ENCODE assay signal across 1 cellular context in the genomic region with DNA sequence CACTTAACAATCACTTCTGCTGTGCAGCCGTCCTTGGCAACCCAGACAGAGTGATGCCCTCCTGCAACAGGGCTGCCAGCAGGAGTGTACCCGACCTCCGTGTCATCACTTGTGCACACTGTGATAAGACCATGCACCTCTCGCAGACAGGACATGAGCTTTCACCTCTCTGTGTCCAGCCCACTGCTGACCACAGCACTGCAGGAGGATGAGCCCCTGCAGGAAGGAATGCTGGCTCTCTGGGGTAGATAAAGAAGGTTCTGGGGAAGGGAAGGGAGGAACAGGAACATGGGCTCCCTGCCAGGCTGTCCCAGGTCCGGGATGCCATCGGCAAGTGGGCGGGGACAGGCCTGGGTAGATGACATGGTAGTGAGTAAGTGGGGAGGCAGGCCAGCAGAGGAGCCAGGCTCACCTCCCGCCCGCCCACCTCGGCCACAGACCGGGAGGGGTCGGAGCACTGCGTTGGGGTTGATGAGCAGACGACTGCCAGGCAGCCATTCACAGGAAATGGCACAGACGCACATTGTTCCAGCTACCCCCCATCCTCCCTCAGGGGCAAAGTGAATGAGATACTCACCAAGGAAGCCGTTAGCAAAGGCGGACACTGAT.
TF ChIP-seq lines count a peak whose summit lies in the region.

No MANE protein-coding gene starts in this region.

TF ChIP-seq in HepG2, 621 proteins besides CTCF, POLR2A, EP300 and RAD21:
- TF ChIP-seq SIN3A (IDR thresholded peaks at IDR 0.05; ENCODE audit: borderline replicate concordance, low read depth, low read length), result no peak
